9 cellular contexts compared by ENCODE assay signal in the genomic region with DNA sequence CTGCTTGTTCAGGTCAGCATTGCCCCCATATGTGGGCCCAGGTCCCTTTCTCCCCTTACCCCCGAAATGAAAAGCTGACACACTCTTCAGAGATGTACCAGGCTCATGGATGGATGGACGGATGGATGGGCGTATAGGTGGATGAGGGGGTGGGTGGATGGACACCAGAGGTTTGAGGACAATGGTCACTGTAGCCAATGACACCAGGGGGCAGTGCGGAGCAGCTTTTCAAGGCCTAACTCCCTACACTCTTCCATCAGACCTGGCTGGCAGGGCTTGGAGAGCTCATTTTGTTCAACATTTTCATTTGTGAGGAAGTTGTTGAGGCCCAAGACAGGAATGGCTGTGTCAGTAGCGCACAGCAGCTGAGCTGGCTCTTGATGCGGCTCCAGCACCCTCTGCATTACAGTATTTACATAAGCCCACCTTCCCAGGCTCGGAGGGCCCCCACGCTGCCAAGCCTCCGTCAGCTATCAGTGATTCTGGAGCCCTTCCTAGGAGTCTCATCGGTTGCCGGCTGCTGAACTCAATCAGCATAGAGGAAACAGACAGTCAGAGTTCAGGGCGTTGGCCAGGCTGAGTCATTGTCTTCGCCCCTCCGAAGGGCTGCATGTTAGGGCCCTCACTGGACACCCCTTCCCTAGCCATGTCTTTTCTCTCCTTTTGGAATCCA. TPM values are rescaled to one million over a fixed set of nuclear protein-coding genes. Genes with fewer than 3 reads are reported as not detected.
A peak's percentile ranks its signal among the peaks of the same experiment; 100 is the strongest.
DNase-seq lines count a peak whose midpoint lies in the region; ATAC-seq, FAIRE-seq and TF ChIP-seq lines count a peak whose summit lies in the region.
"Had no signal": no experiment of that assay in that cellular context is flagged by ENCODE, and none has a peak within 500 bp of the region (broad histone marks: within the 10 kb centered on the region; RNA-seq: fewer than 3 reads in every experiment).

No MANE protein-coding gene starts in this region.

- H3K4me1 ChIP-seq in SJSA1 (replicated peaks), result peaks cover 5% of the 10 kb centered on the region
- peaks cover 0 to 2% of the 10 kb centered on the region in 2 donors for H3K4me1 ChIP-seq in small intestine (ENCODE audit: control insufficient read depth in 2 of 2, insufficient read depth in 1 of 2, low read depth in 1 of 2, low read length in 1 of 2)

- peak; percentile 7 for DNase-seq in NK-92 treated with Interleukin-12 subunit alpha and Interleukin-12 subunit beta, amount 100 ng/mL, for 24 hours (lab: John Stamatoyannopoulos, UW)
- DNase-seq in NK-92 (lab: John Stamatoyannopoulos, UW; ENCODE audit: unreplicated experiment), result no peak
- peak; percentile 48 to 81 for DNase-seq in SJSA1 (ENCODE audit: low read depth in 1 of 2, low spot score in 2 of 2)
- DNase-seq in astrocyte of the hippocampus (ENCODE audit: low read depth, low spot score), result peak; percentile 79
- peak; percentile 62 for DNase-seq in iPS DF 4.7 (ENCODE audit: extremely low read depth, low spot score)
- peak; percentile 68 for DNase-seq in small intestine

- ATAC-seq in GM21390 (IDR thresholded peaks at IDR 0.05; ENCODE audit: unreplicated experiment), result no peak

- no peak overlapping the region for H3K27ac ChIP-seq in SJSA1
- H3K27ac ChIP-seq in small intestine (ENCODE audit: low read depth in 1 of 2, low read length in 1 of 2), result no peak overlapping the region

- TF ChIP-seq EP300 in Ishikawa (IDR thresholded peaks at IDR 0.05; ENCODE audit: borderline replicate concordance), result no peak

- TF ChIP-seq RAD21 in Ishikawa (IDR thresholded peaks at IDR 0.05; ENCODE audit: low read depth), result peak; percentile 91

- no peaks in the 10 kb centered on the region for H3K9me3 ChIP-seq in SJSA1 (replicated peaks)
- no peaks in the 10 kb centered on the region for H3K9me3 ChIP-seq in small intestine (ENCODE audit: control insufficient read depth, low read depth)

- H3K36me3 ChIP-seq in SJSA1 (no peaks in the 10 kb centered on the region), small intestine (ENCODE audit: control insufficient read depth in 2 of 2, insufficient read depth in 2 of 2, low read length in 2 of 2) (no peaks in the 10 kb centered on the region)

- H3K4me3 ChIP-seq in SJSA1 (no peak overlapping the region), small intestine (ENCODE audit: low read depth in 1 of 2, low read length in 2 of 2) (no peak overlapping the region)

- WGBS in small intestine, 3 donors, result 38 to 52% (median 50%) methylated on average over 14 of the region's 14 CpGs

- H3K27me3 ChIP-seq in SJSA1 (replicated peaks) (no peaks in the 10 kb centered on the region), small intestine (ENCODE audit: control insufficient read depth in 2 of 2, insufficient read depth in 2 of 2, low read length in 2 of 2) (no peaks in the 10 kb centered on the region)

- FAIRE-seq in small intestine (lab: Jason Lieb, UNC), result no peak

TF ChIP-seq in Ishikawa, 13 proteins besides CTCF, POLR2A, EP300 and RAD21:
- TF ChIP-seq, protein P1, sequence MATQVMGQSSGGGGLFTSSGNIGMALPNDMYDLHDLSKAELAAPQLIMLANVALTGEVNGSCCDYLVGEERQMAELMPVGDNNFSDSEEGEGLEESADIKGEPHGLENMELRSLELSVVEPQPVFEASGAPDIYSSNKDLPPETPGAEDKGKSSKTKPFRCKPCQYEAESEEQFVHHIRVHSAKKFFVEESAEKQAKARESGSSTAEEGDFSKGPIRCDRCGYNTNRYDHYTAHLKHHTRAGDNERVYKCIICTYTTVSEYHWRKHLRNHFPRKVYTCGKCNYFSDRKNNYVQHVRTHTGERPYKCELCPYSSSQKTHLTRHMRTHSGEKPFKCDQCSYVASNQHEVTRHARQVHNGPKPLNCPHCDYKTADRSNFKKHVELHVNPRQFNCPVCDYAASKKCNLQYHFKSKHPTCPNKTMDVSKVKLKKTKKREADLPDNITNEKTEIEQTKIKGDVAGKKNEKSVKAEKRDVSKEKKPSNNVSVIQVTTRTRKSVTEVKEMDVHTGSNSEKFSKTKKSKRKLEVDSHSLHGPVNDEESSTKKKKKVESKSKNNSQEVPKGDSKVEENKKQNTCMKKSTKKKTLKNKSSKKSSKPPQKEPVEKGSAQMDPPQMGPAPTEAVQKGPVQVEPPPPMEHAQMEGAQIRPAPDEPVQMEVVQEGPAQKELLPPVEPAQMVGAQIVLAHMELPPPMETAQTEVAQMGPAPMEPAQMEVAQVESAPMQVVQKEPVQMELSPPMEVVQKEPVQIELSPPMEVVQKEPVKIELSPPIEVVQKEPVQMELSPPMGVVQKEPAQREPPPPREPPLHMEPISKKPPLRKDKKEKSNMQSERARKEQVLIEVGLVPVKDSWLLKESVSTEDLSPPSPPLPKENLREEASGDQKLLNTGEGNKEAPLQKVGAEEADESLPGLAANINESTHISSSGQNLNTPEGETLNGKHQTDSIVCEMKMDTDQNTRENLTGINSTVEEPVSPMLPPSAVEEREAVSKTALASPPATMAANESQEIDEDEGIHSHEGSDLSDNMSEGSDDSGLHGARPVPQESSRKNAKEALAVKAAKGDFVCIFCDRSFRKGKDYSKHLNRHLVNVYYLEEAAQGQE (IDR thresholded peaks at IDR 0.05; ENCODE audit: low read depth), result no peak
- TF ChIP-seq EGR1 (IDR thresholded peaks at IDR 0.05) (no peak), FOXM1 (IDR thresholded peaks at IDR 0.05; ENCODE audit: borderline replicate concordance, low read depth) (no peak), CEBPB (IDR thresholded peaks at IDR 0.05) (no peak), NFIC (IDR thresholded peaks at IDR 0.05) (no peak), TAF1 (IDR thresholded peaks at IDR 0.05; ENCODE audit: low read depth) (no peak), TCF12 (IDR thresholded peaks at IDR 0.05; ENCODE audit: low read depth) (no peak), YY1 (IDR thresholded peaks at IDR 0.05; ENCODE audit: low read depth) (no peak)
- TF ChIP-seq, protein P2, sequence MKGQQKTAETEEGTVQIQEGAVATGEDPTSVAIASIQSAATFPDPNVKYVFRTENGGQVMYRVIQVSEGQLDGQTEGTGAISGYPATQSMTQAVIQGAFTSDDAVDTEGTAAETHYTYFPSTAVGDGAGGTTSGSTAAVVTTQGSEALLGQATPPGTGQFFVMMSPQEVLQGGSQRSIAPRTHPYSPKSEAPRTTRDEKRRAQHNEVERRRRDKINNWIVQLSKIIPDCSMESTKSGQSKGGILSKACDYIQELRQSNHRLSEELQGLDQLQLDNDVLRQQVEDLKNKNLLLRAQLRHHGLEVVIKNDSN (IDR thresholded peaks at IDR 0.05), result no peak

RNA-seq across cellular contexts. Expression of a gene that starts 11.6 kb away (rescaled TPM):
- total RNA-seq in SJSA1 (2014; rRNA removed; shearing (Covaris generic)), result not detected in 2 replicates
- 1 to 10 TPM in 1 of 3 donors, under 1 TPM in 1, not detected in 1; 0.45 to 1.3 TPM for polyA plus RNA-seq in small intestine

RNA-seq across cellular contexts. Expression of a gene that starts 46.1 kb away (rescaled TPM):
- 15.4 and 19.3 TPM in 2 replicates for total RNA-seq in SJSA1 (2014; rRNA removed; shearing (Covaris generic))
- 10 to 100 TPM in 1 of 3 donors, 1 to 10 TPM in 2; 1.6 to 26.0 (median 2.0) TPM for polyA plus RNA-seq in small intestine

RNA-seq across cellular contexts. Expression of a gene that starts 57.4 kb away (rescaled TPM):
- not detected in 2 replicates for total RNA-seq in SJSA1 (2014; rRNA removed; shearing (Covaris generic))
- not detected for polyA plus RNA-seq in small intestine
- polyA plus RNA-seq: esophagus had no signal

RNA-seq across cellular contexts. Expression of a gene that starts 58.5 kb away (rescaled TPM):
- total RNA-seq in SJSA1 (2014; rRNA removed; shearing (Covaris generic)), result 149 and 198 TPM in 2 replicates
- polyA plus RNA-seq in small intestine, result 10 to 100 TPM in 1 of 3 donors, 1 to 10 TPM in 1, under 1 TPM in 1; 0.27 to 21.7 (median 1.1) TPM
